In the genomic region with DNA sequence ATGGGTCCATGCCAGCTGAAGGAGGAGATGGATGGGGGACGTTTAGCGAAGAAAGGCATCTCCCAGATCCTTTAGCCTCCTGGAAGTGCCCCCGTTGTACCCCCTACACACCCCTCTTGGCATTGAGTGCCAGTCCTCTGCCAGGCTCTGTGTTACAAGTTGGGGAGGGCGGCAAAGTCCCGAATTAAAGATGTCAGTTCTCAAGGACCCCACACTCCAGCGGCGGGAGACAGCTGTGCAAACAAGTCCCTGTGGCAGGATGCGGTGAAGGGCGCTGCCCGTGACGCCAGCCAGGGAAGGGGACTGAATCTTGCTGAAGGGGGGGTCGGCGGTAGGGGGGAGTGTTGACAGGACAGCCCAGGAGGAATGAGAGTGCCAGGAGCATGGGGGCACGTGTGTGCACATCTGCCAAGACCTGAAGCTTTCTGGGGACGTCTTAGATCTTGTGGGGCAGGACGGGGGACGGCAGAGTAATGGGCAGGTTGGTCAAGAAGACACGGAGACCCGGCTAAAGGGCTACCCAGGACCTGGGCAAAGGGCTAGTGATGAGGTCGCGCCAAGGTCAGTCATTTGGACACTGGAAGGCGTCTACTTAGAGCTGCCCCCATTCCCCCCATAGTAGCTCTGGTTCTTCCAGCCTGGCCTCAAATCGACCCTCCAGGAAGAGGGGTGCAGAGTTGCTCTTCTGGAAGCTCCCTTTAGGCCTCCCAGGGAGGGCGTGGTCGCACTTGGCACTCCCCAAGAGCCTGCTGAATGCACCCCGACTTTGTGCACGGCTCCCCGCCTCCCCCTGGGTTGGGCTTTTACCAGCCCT, we compare ENCODE assay signal across 1 cellular context.
TF ChIP-seq lines count a peak whose summit lies in the region.

No MANE protein-coding gene starts in this region.

TF ChIP-seq in endothelial cell of umbilical vein, 7 proteins besides CTCF, POLR2A, EP300 and RAD21:
- TF ChIP-seq FOS (IDR thresholded peaks at IDR 0.05; ENCODE audit: borderline replicate concordance, insufficient read depth, low read length) (no peak), GATA2 (IDR thresholded peaks at IDR 0.05; ENCODE audit: insufficient read depth, insufficient read length, low read depth, low read length) (no peak), EZH2 (IDR thresholded peaks at IDR 0.05; ENCODE audit: borderline replicate concordance, low read depth, low read length, severe bottlenecking) (no peak), POLR2AphosphoS5 (IDR thresholded peaks at IDR 0.05; ENCODE audit: insufficient read depth, low read depth, low read length) (no peak), JUN (IDR thresholded peaks at IDR 0.05; ENCODE audit: borderline replicate concordance, insufficient read depth, insufficient read length, low read depth) (no peak), MYC (IDR thresholded peaks at IDR 0.05; ENCODE audit: low read depth, low read length) (no peak)
- TF ChIP-seq, protein P1, sequence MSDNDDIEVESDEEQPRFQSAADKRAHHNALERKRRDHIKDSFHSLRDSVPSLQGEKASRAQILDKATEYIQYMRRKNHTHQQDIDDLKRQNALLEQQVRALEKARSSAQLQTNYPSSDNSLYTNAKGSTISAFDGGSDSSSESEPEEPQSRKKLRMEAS (IDR thresholded peaks at IDR 0.05; ENCODE audit: insufficient read depth, insufficient read length) = no peak
